17 cellular contexts compared by ENCODE assay signal in the genomic region with DNA sequence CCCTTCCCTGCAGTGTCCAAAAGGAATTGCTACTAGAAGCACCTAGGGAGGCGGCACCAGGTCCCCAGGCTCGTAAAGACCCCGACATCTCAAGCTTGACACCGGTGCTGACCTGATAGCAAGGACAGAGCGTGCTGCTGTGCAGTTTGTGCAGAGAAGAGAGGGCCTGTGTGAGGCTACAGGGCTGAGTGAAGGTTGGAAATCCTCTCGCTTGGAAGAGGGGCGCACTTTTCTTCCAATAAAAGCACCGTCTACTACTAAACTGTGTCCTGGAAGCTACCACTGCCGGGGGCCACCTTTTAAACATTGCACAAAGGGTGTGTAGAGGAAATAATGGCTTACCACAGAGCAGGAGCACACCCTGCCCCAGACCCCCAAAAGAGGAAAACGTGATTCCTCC. TPM values are rescaled to one million over a fixed set of nuclear protein-coding genes. Genes with fewer than 3 reads are reported as not detected.
DNase-seq lines count a peak whose midpoint lies in the region.
"Had no signal": no experiment of that assay in that cellular context is flagged by ENCODE, and none has a peak within 500 bp of the region (broad histone marks: within the 10 kb centered on the region; RNA-seq: fewer than 3 reads in every experiment).

No MANE protein-coding gene starts in this region.

- no peak overlapping the region for H3K4me3 ChIP-seq in BLaER1
- H3K4me3 ChIP-seq: GM23338, HAP-1 had no signal

- peaks cover 37% of the 10 kb centered on the region for H3K4me1 ChIP-seq in BLaER1
- H3K4me1 ChIP-seq: HAP-1 had no signal

- no peaks in the 10 kb centered on the region for H3K36me3 ChIP-seq in BLaER1
- H3K36me3 ChIP-seq: HAP-1 had no signal

- no peak overlapping the region for H3K4me3 Mint-ChIP-seq in activated CD4-positive, alpha-beta T cell treated with anti-CD3 and anti-CD28 coated beads, Interleukin-2, amount 10 ng/mL, durations not matched to agents 7 days and 5 days
- H3K4me3 Mint-ChIP-seq: CD4-positive, CD25-positive, alpha-beta regulatory T cell; GM23338 had no signal

- CTCF ChIA-PET in activated CD4-positive, alpha-beta T cell treated with anti-CD3 and anti-CD28 coated beads, Interleukin-2, amount 10 ng/mL, durations not matched to agents 7 days and 5 days (lab: Charles Lee), result interaction anchor here (0.7 to 2.4 kb wide), 3 partner anchors 12 to 36 kb away, joined by 3 to 7 read pairs (median 7); no protein-coding TSS in a partner anchor

- H3K27ac ChIP-seq in BLaER1, result no peak overlapping the region
- H3K27ac ChIP-seq: 22Rv1 had no signal

- H3K27me3 Mint-ChIP-seq in activated CD4-positive, alpha-beta T cell treated with anti-CD3 and anti-CD28 coated beads, Interleukin-2, amount 10 ng/mL, durations not matched to agents 7 days and 5 days, result no peaks in the 10 kb centered on the region

- no peaks in the 10 kb centered on the region for H3K27me3 ChIP-seq in BLaER1

- H3K9me3 ChIP-seq in BLaER1, result no peaks in the 10 kb centered on the region
- H3K9me3 ChIP-seq: HAP-1 had no signal

- POLR2A ChIA-PET in activated CD4-positive, alpha-beta T cell treated with anti-CD3 and anti-CD28 coated beads, Interleukin-2, amount 10 ng/mL, durations not matched to agents 7 days and 5 days (lab: Charles Lee), result no interaction called here

- H4K20me1 ChIP-seq in BLaER1, result no peaks in the 10 kb centered on the region

- DNase-seq in activated CD4-positive, alpha-beta T cell treated with anti-CD3 and anti-CD28 coated beads, Interleukin-2, amount 10 ng/mL, durations not matched to agents 7 days and 5 days, result no peak
- no peak for DNase-seq in activated CD4-positive, alpha-beta T cell treated with anti-CD3 and anti-CD28 coated beads for 1 hour
- DNase-seq in Kasumi-1 (lab: John Stamatoyannopoulos, UW) (peak; percentile 63 to 68), islet precursor cell (peak; percentile 41), NCI-H2227 (lab: John Stamatoyannopoulos, UW; ENCODE audit: unreplicated experiment) (no peak), GOT3 (lab: John Stamatoyannopoulos, UW) (no peak), activated gamma-delta T cell (lab: John Stamatoyannopoulos, UW) (no peak)
- DNase-seq: Calu3; CD4-positive, CD25-positive, alpha-beta regulatory T cell; DMS79; EL had no signal

- peaks cover 57% of the 10 kb centered on the region for H3K4me1 Mint-ChIP-seq in activated CD4-positive, alpha-beta T cell treated with anti-CD3 and anti-CD28 coated beads, Interleukin-2, amount 10 ng/mL, durations not matched to agents 7 days and 5 days

- H3K4me2 ChIP-seq in BLaER1, result peak overlapping the region; percentile 25
- H3K4me2 ChIP-seq: GM23338 had no signal

- H3K9me3 Mint-ChIP-seq in activated CD4-positive, alpha-beta T cell treated with anti-CD3 and anti-CD28 coated beads, Interleukin-2, amount 10 ng/mL, durations not matched to agents 7 days and 5 days, result no peaks in the 10 kb centered on the region
- H3K9me3 Mint-ChIP-seq: CD4-positive, CD25-positive, alpha-beta regulatory T cell; GM23338 had no signal

- no peak overlapping the region for H3K9ac ChIP-seq in BLaER1

- peak overlapping the region; percentile 47 for H3K27ac Mint-ChIP-seq in activated CD4-positive, alpha-beta T cell treated with anti-CD3 and anti-CD28 coated beads, Interleukin-2, amount 10 ng/mL, durations not matched to agents 7 days and 5 days
- H3K27ac Mint-ChIP-seq: CD4-positive, CD25-positive, alpha-beta regulatory T cell; GM23338 had no signal

- no peaks in the 10 kb centered on the region for H3K36me3 Mint-ChIP-seq in activated CD4-positive, alpha-beta T cell treated with anti-CD3 and anti-CD28 coated beads, Interleukin-2, amount 10 ng/mL, durations not matched to agents 7 days and 5 days (ENCODE audit: low read depth)
- H3K36me3 Mint-ChIP-seq: CD4-positive, CD25-positive, alpha-beta regulatory T cell had no signal

RNA-seq across cellular contexts. Expression of a gene that starts 11.0 kb away (rescaled TPM):
- 1 to 10 TPM; 1.3 to 1.5 TPM for total RNA-seq in activated CD4-positive, alpha-beta T cell treated with anti-CD3 and anti-CD28 coated beads, Interleukin-2, amount 10 ng/mL, durations not matched to agents 7 days and 5 days
- total RNA-seq: A673, Calu3, HT1080 had no signal

RNA-seq across cellular contexts. Expression of a gene that starts 27.8 kb away (rescaled TPM):
- total RNA-seq in activated CD4-positive, alpha-beta T cell treated with anti-CD3 and anti-CD28 coated beads, Interleukin-2, amount 10 ng/mL, durations not matched to agents 7 days and 5 days, result not detected
- total RNA-seq: A673; Calu3; CD4-positive, CD25-positive, alpha-beta regulatory T cell; GM23338; HT1080 had no signal

RNA-seq across cellular contexts. Expression of a gene that starts 30.0 kb away (rescaled TPM):
- total RNA-seq in activated CD4-positive, alpha-beta T cell treated with anti-CD3 and anti-CD28 coated beads, Interleukin-2, amount 10 ng/mL, durations not matched to agents 7 days and 5 days, result 1 to 10 TPM; 9.5 to 9.7 TPM

Comparison
In these comparisons a context has a peak if more than half of its experiments do, and no peak if none do; other contexts are left out.
1. DNase-seq: peak in Kasumi-1 (2 of 2) and islet precursor cell (single experiment); none in activated CD4-positive, alpha-beta T cell treated with anti-CD3 and anti-CD28 coated beads, Interleukin-2, amount 10 ng/mL, durations not matched to agents 7 days and 5 days (single experiment), activated CD4-positive, alpha-beta T cell treated with anti-CD3 and anti-CD28 coated beads for 1 hour (single experiment), NCI-H2227 (single experiment), GOT3 (single experiment) and activated gamma-delta T cell (single experiment).